Comparison of ENCODE assay signal across 8 cellular contexts in the genomic region with DNA sequence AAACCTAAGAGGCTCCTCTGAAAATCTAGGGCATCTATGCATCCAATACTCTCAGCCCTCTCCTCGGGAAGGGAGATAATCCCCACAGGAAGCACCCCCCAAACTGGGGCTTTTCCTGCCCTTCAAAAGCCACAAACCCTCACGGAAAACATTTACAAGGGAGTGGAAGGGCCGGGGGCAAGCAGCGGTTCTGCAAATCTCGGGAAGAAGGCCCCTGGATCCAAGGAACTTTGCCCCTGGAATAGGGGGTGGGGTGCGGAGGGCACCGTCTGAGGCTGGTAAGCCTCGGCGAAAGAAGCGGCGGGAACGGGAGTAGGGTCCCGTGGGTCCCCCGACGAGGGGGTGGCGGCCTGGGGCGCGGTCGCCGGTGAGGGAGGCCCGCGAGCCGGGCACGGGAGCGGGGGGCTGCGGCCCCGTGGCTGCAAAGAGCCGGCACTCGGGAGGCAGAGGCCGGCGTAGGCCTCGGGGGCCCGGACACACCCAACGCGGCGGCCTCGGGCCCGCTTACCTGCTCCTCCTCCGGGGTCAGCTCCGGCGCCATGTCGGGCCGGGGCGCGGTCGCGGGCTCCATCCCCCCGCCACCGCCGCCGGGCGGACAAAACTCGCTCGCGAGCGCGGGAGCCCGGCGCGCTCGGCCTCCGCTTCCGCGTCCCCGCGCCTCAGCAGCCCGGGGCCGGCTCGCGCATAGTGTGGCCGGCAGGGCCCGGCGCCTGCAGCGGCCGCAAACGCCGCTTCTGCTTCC. TPM values are rescaled to one million over a fixed set of nuclear protein-coding genes. Genes with fewer than 3 reads are reported as not detected.
DNase-seq lines count a peak whose midpoint lies in the region; ATAC-seq and TF ChIP-seq lines count a peak whose summit lies in the region.

No MANE protein-coding gene starts in this region.

- H3K27me3 Mint-ChIP-seq in activated naive CD8-positive, alpha-beta T cell: no peaks in the 10 kb centered on the region

- H3K4me3 ChIP-seq in retinal pigment epithelial cell (ENCODE audit: low read length): peak overlapping the region; percentile 62

- no peaks in the 10 kb centered on the region for H3K36me3 Mint-ChIP-seq in activated naive CD8-positive, alpha-beta T cell

- ATAC-seq in GM19452 (IDR thresholded peaks at IDR 0.05; ENCODE audit: unreplicated experiment): peak; percentile 45
- peak; percentile 75 to 77 for ATAC-seq in left cardiac atrium
- no peak for ATAC-seq in GM18517 (IDR thresholded peaks at IDR 0.05; ENCODE audit: unreplicated experiment)

- intact Hi-C loops in left cardiac atrium (cut with DNase I): loop anchor here (5.0 to 10.0 kb wide), 4 partner anchors 46 to 124 kb away; partner anchors contain the start of gene SIN3A (in 1 of the 2)

- peak overlapping the region; percentile 92 for H3K27ac ChIP-seq in C4-2B

- peak overlapping the region; percentile 87 for H3K27ac Mint-ChIP-seq in activated naive CD8-positive, alpha-beta T cell

- DNase-seq in NOMO-1 treated with dmso at 0.1 percent for 144 hours (lab: John Stamatoyannopoulos, UW; ENCODE audit: unreplicated experiment): peak; percentile 18
- DNase-seq in left cardiac atrium: peak; percentile 41
- DNase-seq in retinal pigment epithelial cell (ENCODE audit: low read depth): no peak
- DNase-seq in 8988T: no peak

- peaks cover 26% of the 10 kb centered on the region for H3K4me1 Mint-ChIP-seq in activated naive CD8-positive, alpha-beta T cell (ENCODE audit: low read depth)

- peak overlapping the region; percentile 91 for H3K4me3 Mint-ChIP-seq in activated naive CD8-positive, alpha-beta T cell

- no peak for TF ChIP-seq CTCF in C4-2B (conservative IDR thresholded peaks at IDR 0.05)
- TF ChIP-seq CTCF in retinal pigment epithelial cell (conservative IDR thresholded peaks at IDR 0.05; ENCODE audit: low read depth, low read length): no peak

- no peaks in the 10 kb centered on the region for H3K9me3 Mint-ChIP-seq in activated naive CD8-positive, alpha-beta T cell (ENCODE audit: low read depth)

RNA-seq across cellular contexts. Expression of gene PTPN9, which starts 0.7 kb away (rescaled TPM):
- 10 to 100 TPM; 12.5 to 13.4 TPM for total RNA-seq in left cardiac atrium

RNA-seq across cellular contexts. Expression of gene SNUPN, which starts 47.1 kb away (rescaled TPM):
- 10 to 100 TPM; 15.6 to 21.4 TPM for total RNA-seq in left cardiac atrium

Comparison
In these comparisons a context has a peak if more than half of its experiments do, and no peak if none do; other contexts are left out.
1. DNase-seq: peak in NOMO-1 treated with dmso at 0.1 percent for 144 hours (single experiment) and left cardiac atrium (single experiment); none in retinal pigment epithelial cell (single experiment) and 8988T (single experiment).